In the genomic region with DNA sequence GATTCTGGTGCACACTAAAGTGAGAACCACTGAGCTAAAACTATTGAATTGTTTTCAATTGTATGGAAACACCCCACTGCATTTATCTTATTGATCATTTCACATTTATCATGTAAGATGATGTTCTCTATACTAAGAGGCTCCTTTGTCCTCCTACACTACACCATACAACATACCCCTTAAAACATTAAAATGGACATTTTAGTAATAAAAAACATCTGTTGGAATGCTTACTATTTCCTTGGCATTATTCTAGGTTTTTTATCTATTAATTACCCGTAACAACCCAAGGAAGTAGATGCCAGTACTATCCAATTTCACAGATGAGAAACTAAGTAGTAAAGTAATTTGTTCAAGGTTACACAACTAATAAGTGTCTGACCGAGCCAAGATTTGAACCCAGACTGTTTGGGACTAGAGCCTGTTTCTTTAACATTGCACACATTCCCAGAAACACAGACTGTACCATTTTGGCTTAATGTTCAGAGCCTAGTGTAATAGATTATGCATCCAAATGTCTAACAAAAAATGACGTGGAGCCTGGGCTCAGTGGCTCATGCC, we compare ENCODE assay signal across 33 cellular contexts.
"Had no signal": no experiment of that assay in that cellular context is flagged by ENCODE, and none has a peak within 500 bp of the region (broad histone marks: within the 10 kb centered on the region; RNA-seq: fewer than 3 reads in every experiment).

No MANE protein-coding gene starts in this region.

- ATAC-seq: activated CD8-positive, alpha-beta memory T cell treated with anti-CD3 and anti-CD28 coated beads, Interleukin-2, amount 10 ng/mL, durations not matched to agents 7 days and 5 days; activated naive CD8-positive, alpha-beta T cell treated with anti-CD3 and anti-CD28 coated beads, Interleukin-2, amount 50 U/mL, for 24 hours; body of pancreas; Panc1; T-cell; T-helper 17 cell had no signal

- H3K27ac ChIP-seq: body of pancreas, breast epithelium, KMS-11, SJCRH30, SK-N-MC, VCaP had no signal

- H3K4me3 ChIP-seq: body of pancreas, breast epithelium, SJCRH30, SK-N-MC had no signal

- DNase-seq: activated B cell treated with CpG ODN at 0.5 μM for 24 hours; activated CD4-positive, alpha-beta memory T cell treated with anti-CD3 and anti-CD28 coated beads, Interleukin-2, amount 10 ng/mL, durations not matched to agents 7 days and 5 days; activated CD4-positive, alpha-beta T cell treated with anti-CD3 and anti-CD28 coated beads for 4 hours; activated CD4-positive, CD25-positive, alpha-beta regulatory T cell treated with anti-CD3 and anti-CD28 coated beads, Interleukin-2, amount 50 U/mL, for 72 hours; activated CD8-positive, alpha-beta memory T cell treated with anti-CD3 and anti-CD28 coated beads for 24 hours; activated CD8-positive, alpha-beta memory T cell treated with anti-CD3 and anti-CD28 coated beads, Interleukin-2, amount 10 ng/mL, durations not matched to agents 7 days and 5 days; activated CD8-positive, alpha-beta memory T cell treated with anti-CD3 and anti-CD28 coated beads, Interleukin-2, amount 50 U/mL, for 48 hours; activated effector memory CD4-positive, alpha-beta T cell treated with Interleukin-2 at 50 U/mL for 16 hours; activated naive CD4-positive, alpha-beta T cell treated with anti-CD3 and anti-CD28 coated beads, Interleukin-2, amount 10 ng/mL, durations not matched to agents 7 days and 5 days; activated naive CD8-positive, alpha-beta T cell treated with anti-CD3 and anti-CD28 coated beads, Interleukin-2, amount 50 U/mL, for 24 hours; activated T-cell treated with anti-CD3 and anti-CD28 coated beads, Interleukin-2, amount 50 U/mL, for 48 hours; amniotic stem cell; aorta; body of pancreas; MM.1S; MV-4-11; NCI-H1092; NCI-H1417; NCI-H146; NCI-H187; NCI-H2029 treated with DMSO at 0.1 percent for 48 hours; NCI-H226; NCI-H446 treated with DMSO at 0.1 percent for 48 hours; NCI-H524; SHP77; SJCRH30; T-cell; T-helper 17 cell had no signal

- H3K36me3 ChIP-seq: breast epithelium, SJCRH30 had no signal

- H3K9me3 ChIP-seq: body of pancreas, breast epithelium, SJCRH30 had no signal

- H3K4me2 ChIP-seq: KMS-11 had no signal

- H3K9ac ChIP-seq: KMS-11 had no signal

- H3K4me1 ChIP-seq: body of pancreas, breast epithelium, SJCRH30 had no signal

- H3K27me3 ChIP-seq: body of pancreas, breast epithelium, SJCRH30 had no signal
